8 cellular contexts compared by ENCODE assay signal in genomic region chr12:56160894-56161667, GRCh38. TPM values are rescaled to one million over a fixed set of nuclear protein-coding genes. Genes with fewer than 3 reads are reported as not detected.
DNase-seq lines count a peak whose midpoint lies in the region; ATAC-seq, FAIRE-seq and TF ChIP-seq lines count a peak whose summit lies in the region.

No MANE protein-coding gene starts in this region.

- H3K27me3 Mint-ChIP-seq in activated T-cell treated with anti-CD3 and anti-CD28 coated beads, Interleukin-2, amount 50 U/mL, for 24 hours, result no peaks in the 10 kb centered on the region
- no peaks in the 10 kb centered on the region for H3K27me3 Mint-ChIP-seq in astrocyte (ENCODE audit: low read depth, unreplicated experiment)

- peak overlapping the region; percentile 99 for H3K27ac Mint-ChIP-seq in activated T-cell treated with anti-CD3 and anti-CD28 coated beads, Interleukin-2, amount 50 U/mL, for 24 hours
- peak overlapping the region; percentile 81 for H3K27ac Mint-ChIP-seq in astrocyte (ENCODE audit: unreplicated experiment)

- no peak for ATAC-seq in right lobe of liver
- no peak for ATAC-seq in GM18520 (IDR thresholded peaks at IDR 0.05; ENCODE audit: unreplicated experiment)
- ATAC-seq in GM18909 (IDR thresholded peaks at IDR 0.05; ENCODE audit: poor library complexity, unreplicated experiment), result no peak

- intact Hi-C loops in right lobe of liver (cut with DNase I) (no loop called here), tibial artery (cut with DNase I; ENCODE audit: low total_unique reads) (loop anchor here (5.0 kb wide), 1 partner anchor 34 kb away; the partner anchor contains the start of gene ESYT1)

- H3K4me3 Mint-ChIP-seq in activated T-cell treated with anti-CD3 and anti-CD28 coated beads, Interleukin-2, amount 50 U/mL, for 24 hours, result peak overlapping the region; percentile 99
- peak overlapping the region; percentile 91 for H3K4me3 Mint-ChIP-seq in astrocyte (ENCODE audit: unreplicated experiment)

- peaks cover 33% of the 10 kb centered on the region for H3K4me1 ChIP-seq in astrocyte (ENCODE audit: insufficient read depth, low read length)
- peaks cover 0 to 28% (median 3%) of the 10 kb centered on the region in 4 donors for H3K4me1 ChIP-seq in right lobe of liver
- H3K4me1 ChIP-seq in tibial artery, result peaks cover 0 to 40% (median 29%) of the 10 kb centered on the region in 4 donors

- H3K4me3 ChIP-seq in astrocyte (ENCODE audit: insufficient read depth, low read depth, low read length) (peak overlapping the region; percentile 99), right lobe of liver (peak overlapping the region in 2 of 3 donors; percentile 66 to 87), tibial artery (peak overlapping the region; percentile 77 to 93)

- no peak for TF ChIP-seq CTCF in astrocyte (IDR thresholded peaks at IDR 0.05; ENCODE audit: insufficient read depth, low read depth, low read length)
- no peak for TF ChIP-seq CTCF in right lobe of liver (IDR thresholded peaks at IDR 0.05)
- no peak for TF ChIP-seq CTCF in tibial artery (IDR thresholded peaks at IDR 0.05)

- H3K27ac ChIP-seq in astrocyte (ENCODE audit: low read depth, low read length) (peak overlapping the region; percentile 54), right lobe of liver (peak overlapping the region; percentile 36 to 97 (median 89)), tibial artery (peak overlapping the region; percentile 95 to 99)

- H3K79me2 ChIP-seq in astrocyte (ENCODE audit: insufficient read depth, low read length), result peaks cover 44% of the 10 kb centered on the region

- peaks cover 94% of the 10 kb centered on the region for H3K36me3 Mint-ChIP-seq in activated T-cell treated with anti-CD3 and anti-CD28 coated beads, Interleukin-2, amount 50 U/mL, for 24 hours (ENCODE audit: low read depth)
- H3K36me3 Mint-ChIP-seq in astrocyte (ENCODE audit: low read depth, unreplicated experiment), result peaks cover 44% of the 10 kb centered on the region

- TF ChIP-seq POLR2A in right lobe of liver (IDR thresholded peaks at IDR 0.05), result no peak

- 66% methylated on average over 7 of the region's 11 CpGs for WGBS in right lobe of liver (ENCODE audit: insufficient coverage, low coverage, low lambda C conversion rate, missing lambda C conversion rate)

- H3K9me3 ChIP-seq in astrocyte (ENCODE audit: insufficient read depth, low read depth, low read length), result no peaks in the 10 kb centered on the region
- H3K9me3 ChIP-seq in right lobe of liver, result no peaks in the 10 kb centered on the region
- no peaks in the 10 kb centered on the region for H3K9me3 ChIP-seq in tibial artery

- H3K27me3 ChIP-seq in astrocyte (ENCODE audit: insufficient read depth, low read length), result no peaks in the 10 kb centered on the region
- H3K27me3 ChIP-seq in right lobe of liver, result no peaks in the 10 kb centered on the region
- no peaks in the 10 kb centered on the region for H3K27me3 ChIP-seq in tibial artery

- peak overlapping the region; percentile 99 for H3K9ac ChIP-seq in astrocyte (ENCODE audit: low read length)

- H3K9me3 Mint-ChIP-seq in activated T-cell treated with anti-CD3 and anti-CD28 coated beads, Interleukin-2, amount 50 U/mL, for 24 hours, result no peaks in the 10 kb centered on the region
- H3K9me3 Mint-ChIP-seq in astrocyte (ENCODE audit: unreplicated experiment), result no peaks in the 10 kb centered on the region

- no peak for FAIRE-seq in astrocyte (lab: Jason Lieb, UNC)

- peak overlapping the region; percentile 99 for H3K4me2 ChIP-seq in astrocyte (ENCODE audit: low read length)

- no peak overlapping the region for H2AFZ ChIP-seq in astrocyte (ENCODE audit: low read depth, low read length)

- DNase-seq in activated T-cell treated with anti-CD3 and anti-CD28 coated beads, Interleukin-2, amount 50 U/mL, for 24 hours, result no peak
- no peak for DNase-seq in activated T-cell treated with anti-CD3 and anti-CD28 coated beads, Interleukin-2, amount 50 U/mL, for 48 hours
- DNase-seq in astrocyte (ENCODE audit: low read depth) (no peak), right lobe of liver (no peak), tibial artery (no peak)
- no peak for DNase-seq in stimulated activated CD4-positive, alpha-beta T cell treated with anti-CD3 and anti-CD28 coated beads, Interleukin-15, amount 100 ng/mL, for 24 hours

- peaks cover 39% of the 10 kb centered on the region for H3K4me1 Mint-ChIP-seq in activated T-cell treated with anti-CD3 and anti-CD28 coated beads, Interleukin-2, amount 50 U/mL, for 24 hours (ENCODE audit: low read depth)
- peaks cover 17% of the 10 kb centered on the region for H3K4me1 Mint-ChIP-seq in astrocyte (ENCODE audit: low read depth, unreplicated experiment)

- H4K20me1 ChIP-seq in astrocyte (ENCODE audit: insufficient read depth, low read length), result peaks cover 72% of the 10 kb centered on the region

- H3K36me3 ChIP-seq in astrocyte (ENCODE audit: insufficient read depth, low read length) (peaks cover 47% of the 10 kb centered on the region), right lobe of liver (peaks cover 7 to 59% (median 26%) of the 10 kb centered on the region in 4 donors), tibial artery (peaks cover 58 to 71% (median 68%) of the 10 kb centered on the region in 3 donors)

RNA-seq across cellular contexts. Expression of gene MYL6, which starts 2.9 kb away (rescaled TPM):
- total RNA-seq in astrocyte (2,485 and 2,685 TPM in 2 replicates), right lobe of liver (100 to 1,000 TPM; 409 to 644 (median 490) TPM)

RNA-seq across cellular contexts. Expression of gene MYL6B, which starts 8.7 kb away (rescaled TPM):
- total RNA-seq in astrocyte (110 and 118 TPM in 2 replicates), right lobe of liver (10 to 100 TPM in 5 of 6 experiments, 1 to 10 TPM in 1; 4.9 to 18.7 (median 12.6) TPM)

RNA-seq across cellular contexts. Expression of gene SMARCC2, which starts 28.2 kb away (rescaled TPM):
- total RNA-seq in astrocyte (57.5 and 57.6 TPM in 2 replicates), right lobe of liver (10 to 100 TPM; 17.9 to 40.8 (median 25.7) TPM)

RNA-seq across cellular contexts. Expression of gene ESYT1, which starts 33.0 kb away (rescaled TPM):
- total RNA-seq in astrocyte, result 138 and 142 TPM in 2 replicates
- total RNA-seq in right lobe of liver, result 100 to 1,000 TPM in 1 of 6 experiments, 10 to 100 TPM in 5; 56.5 to 117 (median 70.3) TPM

RNA-seq across cellular contexts. Expression of gene ZC3H10, which starts 43.0 kb away (rescaled TPM):
- total RNA-seq in astrocyte (4.1 and 4.2 TPM in 2 replicates), right lobe of liver (1 to 10 TPM; 1.7 to 5.4 (median 3.2) TPM)
